7 cellular contexts compared by ENCODE assay signal in the genomic region with DNA sequence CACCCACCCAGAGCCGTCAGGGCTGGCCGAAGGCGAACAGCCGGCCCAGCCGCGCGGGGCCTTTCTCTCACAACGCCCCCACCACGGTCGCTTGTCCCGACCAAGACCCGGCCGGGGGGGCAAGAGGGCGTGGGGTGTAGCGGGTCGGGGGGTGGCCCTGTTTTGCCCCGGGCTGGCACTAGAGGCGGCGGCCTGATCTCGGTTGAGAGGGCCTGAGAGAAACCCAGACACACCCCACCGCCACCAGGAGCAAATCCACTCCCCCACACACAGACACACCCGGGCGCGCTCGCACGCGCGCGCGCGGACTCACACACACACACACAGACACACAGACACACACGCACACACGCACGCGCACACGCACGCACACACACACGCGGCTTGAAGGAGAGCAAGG.
DNase-seq lines count a peak whose midpoint lies in the region; ATAC-seq and TF ChIP-seq lines count a peak whose summit lies in the region.
"Not testable (repeated sequence)": the region's sequence is repeated elsewhere in the genome, so short reads cannot be mapped to it uniquely, and the experiment has no call there.

No MANE protein-coding gene starts in this region.

- H2BK12ac ChIP-seq in mesenchymal stem cell (ENCODE audit: low read length in 2 of 2), result not testable (repeated sequence)

- H3K79me1 ChIP-seq in mesenchymal stem cell (replicated peaks; ENCODE audit: low read length, poor library complexity, severe bottlenecking), result not testable (repeated sequence)

- H3K18ac ChIP-seq in mesenchymal stem cell (ENCODE audit: low read depth in 1 of 2, low read length in 2 of 2), result not testable (repeated sequence)

- H3K4me1 Mint-ChIP-seq in CD14-positive monocyte; activated CD8-positive, alpha-beta memory T cell treated with anti-CD3 and anti-CD28 coated beads, Interleukin-2, amount 10 ng/mL, durations not matched to agents 7 days and 5 days: not testable (repeated sequence)

- H3K4me1 ChIP-seq in Karpas-422 (ENCODE audit: low read length); cardiac muscle cell (ENCODE audit: low read depth); mesenchymal stem cell (ENCODE audit: control insufficient read depth, insufficient read depth, low read depth, low read length); spleen: not testable (repeated sequence)

- not testable (repeated sequence) for H3K27me3 Mint-ChIP-seq in CD14-positive monocyte (ENCODE audit: low read depth in 3 of 3); activated CD8-positive, alpha-beta memory T cell treated with anti-CD3 and anti-CD28 coated beads, Interleukin-2, amount 10 ng/mL, durations not matched to agents 7 days and 5 days

- not testable (repeated sequence) for H3K4ac ChIP-seq in mesenchymal stem cell (ENCODE audit: low read depth in 1 of 2, low read length in 2 of 2)

- not testable (repeated sequence) for H3K27ac ChIP-seq in Karpas-422 (ENCODE audit: low read length); brain microvascular endothelial cell; cardiac muscle cell; mesenchymal stem cell (ENCODE audit: low read length, poor library complexity, severe bottlenecking); spleen

- not testable (repeated sequence) for H3K23ac ChIP-seq in mesenchymal stem cell (ENCODE audit: low read length in 2 of 2)

- H3K27ac Mint-ChIP-seq in CD14-positive monocyte; activated CD8-positive, alpha-beta memory T cell treated with anti-CD3 and anti-CD28 coated beads, Interleukin-2, amount 10 ng/mL, durations not matched to agents 7 days and 5 days: not testable (repeated sequence)

- not testable (repeated sequence) for ATAC-seq in activated CD8-positive, alpha-beta memory T cell treated with anti-CD3 and anti-CD28 coated beads, Interleukin-2, amount 10 ng/mL, durations not matched to agents 7 days and 5 days

- not testable (repeated sequence) for H2BK15ac ChIP-seq in mesenchymal stem cell (ENCODE audit: low read depth, poor library complexity, severe bottlenecking)

- not testable (repeated sequence) for TF ChIP-seq CTCF in CD14-positive monocyte (IDR thresholded peaks at IDR 0.05); brain microvascular endothelial cell (IDR thresholded peaks at IDR 0.05; ENCODE audit: low read depth, low read length, missing control alignments); cardiac muscle cell (IDR thresholded peaks at IDR 0.05; ENCODE audit: low read depth, low read length); spleen (IDR thresholded peaks at IDR 0.05 in 8 of 11, conservative IDR thresholded peaks at IDR 0.05 in 3 of 11)

- H2AFZ ChIP-seq in Karpas-422 (ENCODE audit: low read length); mesenchymal stem cell (ENCODE audit: low read depth, low read length): not testable (repeated sequence)

- not testable (repeated sequence) for H3K9me2 ChIP-seq in Karpas-422 (replicated peaks; ENCODE audit: insufficient read depth, low read length)

- not testable (repeated sequence) for H4K8ac ChIP-seq in mesenchymal stem cell (ENCODE audit: low read length)

- H3K14ac ChIP-seq in mesenchymal stem cell (ENCODE audit: low read length in 2 of 2), result not testable (repeated sequence)

- not testable (repeated sequence) for H3K79me2 ChIP-seq in Karpas-422 (ENCODE audit: low read length)

- not testable (repeated sequence) for H3K27me3 ChIP-seq in Karpas-422 (ENCODE audit: low read length); brain microvascular endothelial cell (replicated peaks); cardiac muscle cell; mesenchymal stem cell (ENCODE audit: control insufficient read depth in 1 of 2, insufficient read depth in 1 of 2, low read length in 2 of 2); spleen (replicated peaks in 1 of 7)

- H3K9me3 Mint-ChIP-seq in CD14-positive monocyte; activated CD8-positive, alpha-beta memory T cell treated with anti-CD3 and anti-CD28 coated beads, Interleukin-2, amount 10 ng/mL, durations not matched to agents 7 days and 5 days (ENCODE audit: low read depth): not testable (repeated sequence)

- H3K4me3 ChIP-seq in Karpas-422 (ENCODE audit: low read length) (peak overlapping the region; percentile 57; the same call in 1 of the 2 replicates), brain microvascular endothelial cell (ENCODE audit: low read depth, low read length) (peak overlapping the region; percentile 30), cardiac muscle cell (peak overlapping the region; percentile 23), mesenchymal stem cell (ENCODE audit: insufficient read depth in 1 of 2, low read depth in 1 of 2, low read length in 2 of 2) (peak overlapping the region in 1 of 2 experiments; percentile 49), spleen (peak overlapping the region in 3 of 8 donors; percentile 39 to 61 (median 44))

- not testable (repeated sequence) for H3K9me3 ChIP-seq in Karpas-422 (ENCODE audit: low read length); cardiac muscle cell (ENCODE audit: low read depth); mesenchymal stem cell (ENCODE audit: control insufficient read depth, low read length); spleen

- DNase-seq in CD14-positive monocyte (ENCODE audit: low spot score) (peak; percentile 64), brain microvascular endothelial cell (peak; percentile 20), spleen (peak; percentile 73)
- not testable (repeated sequence) for DNase-seq in Karpas-422; cardiac muscle cell (ENCODE audit: low read depth in 1 of 2, low spot score in 1 of 2); mesenchymal stem cell
- DNase-seq in activated CD8-positive, alpha-beta memory T cell treated with anti-CD3 and anti-CD28 coated beads, Interleukin-2, amount 10 ng/mL, durations not matched to agents 7 days and 5 days, result peak; percentile 74

- WGBS in mesenchymal stem cell, result no CpG with 5 or more reads among the region's 39 CpGs
- WGBS in spleen, 5 donors, result 15% methylated on average over 4 to 14 of the region's 39 CpGs; no CpG with 5 or more reads in 3 of the 5 donors

- in situ Hi-C loops in brain microvascular endothelial cell (cut with HindIII; ENCODE audit: low pct_ligation_motif_present, low sequenced_read_pairs), result not testable (repeated sequence)

- H2AK5ac ChIP-seq in mesenchymal stem cell (ENCODE audit: low read length, severe bottlenecking), result not testable (repeated sequence)

- H3K4me3 Mint-ChIP-seq in CD14-positive monocyte, result peak overlapping the region in 1 of 2 donors; percentile 45
- H3K4me3 Mint-ChIP-seq in activated CD8-positive, alpha-beta memory T cell treated with anti-CD3 and anti-CD28 coated beads, Interleukin-2, amount 10 ng/mL, durations not matched to agents 7 days and 5 days, result not testable (repeated sequence)

- not testable (repeated sequence) for H3K36me3 Mint-ChIP-seq in CD14-positive monocyte; activated CD8-positive, alpha-beta memory T cell treated with anti-CD3 and anti-CD28 coated beads, Interleukin-2, amount 10 ng/mL, durations not matched to agents 7 days and 5 days

- H3K36me3 ChIP-seq in Karpas-422 (ENCODE audit: insufficient read depth, low read length); brain microvascular endothelial cell (replicated peaks); cardiac muscle cell; mesenchymal stem cell (ENCODE audit: control insufficient read depth in 1 of 2, insufficient read depth in 2 of 2, low read depth in 1 of 2, low read length in 2 of 2); spleen: not testable (repeated sequence)

- peak overlapping the region; percentile 58 for H3K9ac ChIP-seq in Karpas-422 (ENCODE audit: low read length)
- not testable (repeated sequence) for H3K9ac ChIP-seq in mesenchymal stem cell (ENCODE audit: low read length)

- intact Hi-C loops in CD14-positive monocyte (cut with micrococcal nuclease); spleen (cut with DNase I; ENCODE audit: low total_unique reads): not testable (repeated sequence)

- not testable (repeated sequence) for H4K20me1 ChIP-seq in Karpas-422 (ENCODE audit: insufficient read depth, low read depth, low read length)

- not testable (repeated sequence) for TF ChIP-seq POLR2A in spleen (IDR thresholded peaks at IDR 0.05)

- H4K91ac ChIP-seq in mesenchymal stem cell (ENCODE audit: low read length), result not testable (repeated sequence)

- CTCF ChIA-PET in activated CD8-positive, alpha-beta memory T cell treated with anti-CD3 and anti-CD28 coated beads, Interleukin-2, amount 10 ng/mL, durations not matched to agents 7 days and 5 days (lab: Charles Lee), result not testable (repeated sequence)

- H2BK5ac ChIP-seq in mesenchymal stem cell (ENCODE audit: low read depth, low read length, poor library complexity, severe bottlenecking), result not testable (repeated sequence)

- peak overlapping the region; percentile 47 for H3K4me2 ChIP-seq in Karpas-422 (ENCODE audit: low read depth, low read length, poor library complexity, severe bottlenecking)
- H3K4me2 ChIP-seq in mesenchymal stem cell (ENCODE audit: low read length, poor library complexity, severe bottlenecking), result peak overlapping the region; percentile 53

- not testable (repeated sequence) for H2BK120ac ChIP-seq in mesenchymal stem cell (ENCODE audit: low read depth, low read length)
